ENCODE assay signal across 7 cellular contexts in genomic region chr6:15399651-15400470, GRCh38.
DNase-seq lines count a peak whose midpoint lies in the region; ATAC-seq and TF ChIP-seq lines count a peak whose summit lies in the region.

No MANE protein-coding gene starts in this region.

- intact Hi-C loops in breast epithelium (cut with DNase I; ENCODE audit: low total_unique reads): no loop called here
- intact Hi-C loops in PC-9 (cut with micrococcal nuclease; ENCODE audit: unreplicated experiment): no loop called here

- TF ChIP-seq CTCF in breast epithelium (IDR thresholded peaks at IDR 0.05) (no peak), PC-9 (conservative IDR thresholded peaks at IDR 0.05) (no peak)

- H3K27ac ChIP-seq in breast epithelium (peak overlapping the region; percentile 38 to 46), PC-9 (no peak overlapping the region)

- CTCF ChIA-PET in PC-9 (lab: Charles Lee): no interaction called here

- peaks cover 16% of the 10 kb centered on the region for H3F3A ChIP-seq in PC-9 (ENCODE audit: insufficient read depth, low read depth)

- H4K20me1 ChIP-seq in PC-9 (ENCODE audit: insufficient read depth): peaks cover 34% of the 10 kb centered on the region

- TF ChIP-seq POLR2A in breast epithelium (IDR thresholded peaks at IDR 0.05): no peak

- peak overlapping the region; percentile 58 for H3K27ac Mint-ChIP-seq in stimulated activated effector memory CD8-positive, alpha-beta T cell treated with anti-CD3 and anti-CD28 coated beads, Interleukin-12 subunit alpha, Interleukin-12 subunit beta, amount 100 ng/mL, for 72 hours

- peaks cover 0 to 18% of the 10 kb centered on the region in 2 donors for H3K4me1 ChIP-seq in breast epithelium
- H3K4me1 ChIP-seq in PC-9 (replicated peaks; ENCODE audit: insufficient read depth): peaks cover 28% of the 10 kb centered on the region

- H3K9me2 ChIP-seq in PC-9 (ENCODE audit: insufficient read depth): no peaks in the 10 kb centered on the region; the same call in 1 of the 2 replicates

- POLR2A ChIA-PET in PC-9 (lab: Charles Lee; ENCODE audit: unreplicated experiment): interaction anchor here (0.6 kb wide), 1 partner anchor 153 kb away, joined by 4 read pairs; no protein-coding TSS in a partner anchor

- H3K9me3 ChIP-seq in breast epithelium: no peaks in the 10 kb centered on the region
- no peaks in the 10 kb centered on the region for H3K9me3 ChIP-seq in PC-9 (ENCODE audit: insufficient read depth, low read depth)

- no peak overlapping the region for H3K4me2 ChIP-seq in PC-9

- DNase-seq in GM04504 (ENCODE audit: low read depth) (peak; percentile 50), NCI-H446 (lab: John Stamatoyannopoulos, UW) (peak; percentile 42 to 69), breast epithelium (ENCODE audit: low spot score in 2 of 2) (peak; percentile 47 to 61), kidney glomerular epithelial cell (lab: John Stamatoyannopoulos, UW) (peak; percentile 17), PC-9 (no peak)
- DNase-seq in stimulated activated effector memory CD8-positive, alpha-beta T cell treated with anti-CD3 and anti-CD28 coated beads, Interleukin-12 subunit alpha, Interleukin-12 subunit beta, amount 100 ng/mL, for 72 hours (ENCODE audit: low spot score in 2 of 2): no peak

- H3K4me3 Mint-ChIP-seq in stimulated activated effector memory CD8-positive, alpha-beta T cell treated with anti-CD3 and anti-CD28 coated beads, Interleukin-12 subunit alpha, Interleukin-12 subunit beta, amount 100 ng/mL, for 72 hours: peak overlapping the region; percentile 36

- no peaks in the 10 kb centered on the region for H3K27me3 ChIP-seq in breast epithelium
- no peaks in the 10 kb centered on the region for H3K27me3 ChIP-seq in PC-9 (ENCODE audit: insufficient read depth, low read depth)

- peaks cover 70% of the 10 kb centered on the region for H3K4me1 Mint-ChIP-seq in stimulated activated effector memory CD8-positive, alpha-beta T cell treated with anti-CD3 and anti-CD28 coated beads, Interleukin-12 subunit alpha, Interleukin-12 subunit beta, amount 100 ng/mL, for 72 hours

- no TSS peak for BruUV-seq in PC-9 (replicated peaks; lab: Mats Ljungman, UMichigan)

- H3K4me3 ChIP-seq in breast epithelium: peak overlapping the region; percentile 30 to 58 (median 38)
- no peak overlapping the region for H3K4me3 ChIP-seq in PC-9

- H3K79me2 ChIP-seq in PC-9 (ENCODE audit: low read depth): peaks cover 85% of the 10 kb centered on the region

- H2AFZ ChIP-seq in PC-9: no peak overlapping the region

- peaks cover 6% of the 10 kb centered on the region for H3K36me3 Mint-ChIP-seq in stimulated activated effector memory CD8-positive, alpha-beta T cell treated with anti-CD3 and anti-CD28 coated beads, Interleukin-12 subunit alpha, Interleukin-12 subunit beta, amount 100 ng/mL, for 72 hours

- no peaks in the 10 kb centered on the region for H3K9me3 Mint-ChIP-seq in stimulated activated effector memory CD8-positive, alpha-beta T cell treated with anti-CD3 and anti-CD28 coated beads, Interleukin-12 subunit alpha, Interleukin-12 subunit beta, amount 100 ng/mL, for 72 hours

- H3K36me3 ChIP-seq in breast epithelium (no peaks in the 10 kb centered on the region), PC-9 (ENCODE audit: low read depth) (no peaks in the 10 kb centered on the region)

- no peak for ATAC-seq in stimulated activated effector memory CD8-positive, alpha-beta T cell treated with anti-CD3 and anti-CD28 coated beads, Interleukin-12 subunit alpha, Interleukin-12 subunit beta, amount 100 ng/mL, for 72 hours
- no peak for ATAC-seq in HG03442 (IDR thresholded peaks at IDR 0.05; ENCODE audit: unreplicated experiment)

Comparison
In these comparisons a context has a peak if more than half of its experiments do, and no peak if none do; other contexts are left out.
1. DNase-seq: peak in GM04504 (single experiment), NCI-H446 (2 of 2), breast epithelium (2 of 2) and kidney glomerular epithelial cell (single experiment); none in stimulated activated effector memory CD8-positive, alpha-beta T cell treated with anti-CD3 and anti-CD28 coated beads, Interleukin-12 subunit alpha, Interleukin-12 subunit beta, amount 100 ng/mL, for 72 hours (0 of 2) and PC-9 (0 of 2).